ENCODE assay signal across 8 cellular contexts in the genomic region with DNA sequence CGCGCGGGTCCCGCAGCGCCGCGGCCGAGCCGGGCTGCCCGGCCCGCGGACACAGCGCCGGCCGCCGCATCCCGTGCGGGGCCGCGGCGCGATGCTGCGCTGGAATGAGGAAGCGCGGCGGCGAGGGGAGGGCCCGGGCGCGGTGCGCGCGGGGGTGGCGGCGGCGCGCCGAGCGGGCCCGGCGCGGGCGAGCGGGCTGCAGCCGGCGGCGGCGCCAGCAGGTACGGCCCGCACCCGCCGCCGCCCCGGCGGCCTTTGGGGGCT. TPM values are rescaled to one million over a fixed set of nuclear protein-coding genes. Genes with fewer than 3 reads are reported as not detected.
DNase-seq lines count a peak whose midpoint lies in the region; ATAC-seq and TF ChIP-seq lines count a peak whose summit lies in the region.

No MANE protein-coding gene starts in this region.

- H3K27ac ChIP-seq in DND-41 (ENCODE audit: low read length) (peak overlapping the region; percentile 92; the same call in 1 of the 2 replicates), KMS-11 (peak overlapping the region; percentile 93), smooth muscle cell (ENCODE audit: low read depth) (no peak overlapping the region), PC-9 (no peak overlapping the region)

- no TSS peak for BruUV-seq in PC-9 (replicated peaks; lab: Mats Ljungman, UMichigan)

- CTCF ChIA-PET in PC-9 (lab: Charles Lee) = no interaction called here

- H2AFZ ChIP-seq in DND-41 (ENCODE audit: low read depth, low read length) (peak overlapping the region; percentile 67; the same call in 1 of the 2 replicates), KMS-11 (ENCODE audit: low read depth) (no peak overlapping the region), smooth muscle cell (ENCODE audit: low read depth) (no peak overlapping the region), PC-9 (no peak overlapping the region)

- H4K20me1 ChIP-seq in DND-41 (ENCODE audit: insufficient read depth, low read length) = no peaks in the 10 kb centered on the region
- no peaks in the 10 kb centered on the region for H4K20me1 ChIP-seq in KMS-11 (ENCODE audit: insufficient read depth)
- H4K20me1 ChIP-seq in smooth muscle cell (ENCODE audit: low read depth) = no peaks in the 10 kb centered on the region
- no peaks in the 10 kb centered on the region for H4K20me1 ChIP-seq in PC-9 (ENCODE audit: insufficient read depth)

- H3K36me3 ChIP-seq in DND-41 (ENCODE audit: insufficient read depth, low read length) = peaks cover 13% of the 10 kb centered on the region
- H3K36me3 ChIP-seq in KMS-11 (ENCODE audit: insufficient read depth) = no peaks in the 10 kb centered on the region
- H3K36me3 ChIP-seq in smooth muscle cell (ENCODE audit: low read depth) = no peaks in the 10 kb centered on the region
- H3K36me3 ChIP-seq in PC-9 (ENCODE audit: low read depth) = no peaks in the 10 kb centered on the region

- H3K4me3 ChIP-seq in DND-41 (ENCODE audit: low read depth in 1 of 2, low read length in 2 of 2) (peak overlapping the region; percentile 53 to 60; a peak in 3 of 4 replicates), KMS-11 (IDR thresholded peaks at IDR 0.05; ENCODE audit: insufficient read depth, low read depth, low read length) (no peak overlapping the region), smooth muscle cell (peak overlapping the region; percentile 56), PC-9 (no peak overlapping the region)

- H3K79me2 ChIP-seq in DND-41 (ENCODE audit: insufficient read depth, low read length) (peaks cover 48% of the 10 kb centered on the region), KMS-11 (ENCODE audit: insufficient read depth, low read depth) (peaks cover 44% of the 10 kb centered on the region), smooth muscle cell (ENCODE audit: low read depth) (no peaks in the 10 kb centered on the region), PC-9 (ENCODE audit: low read depth) (no peaks in the 10 kb centered on the region)

- ATAC-seq in DND-41 (ENCODE audit: insufficient read depth, low read depth) = peak; percentile 0; the same call in 1 of the 3 replicates
- peak; percentile 25 for ATAC-seq in GM21367 (IDR thresholded peaks at IDR 0.05; ENCODE audit: unreplicated experiment)
- ATAC-seq in esophagus mucosa = peak; percentile 31

- WGBS in smooth muscle cell (ENCODE audit: low lambda C conversion rate) = no CpG with 5 or more reads among the region's 55 CpGs

- H3K4me1 ChIP-seq in DND-41 (ENCODE audit: insufficient read depth, low read length) (peaks cover 42% of the 10 kb centered on the region), KMS-11 (ENCODE audit: low read depth, poor library complexity, severe bottlenecking) (peaks cover 13% of the 10 kb centered on the region), smooth muscle cell (ENCODE audit: low read depth) (peaks cover 4% of the 10 kb centered on the region), PC-9 (replicated peaks; ENCODE audit: insufficient read depth) (no peaks in the 10 kb centered on the region)

- intact Hi-C loops in PC-9 (cut with micrococcal nuclease; ENCODE audit: unreplicated experiment) = no loop called here

- POLR2A ChIA-PET in PC-9 (lab: Charles Lee; ENCODE audit: unreplicated experiment) = no interaction called here

- DNase-seq in DND-41 = no peak
- DNase-seq in smooth muscle cell (lab: John Stamatoyannopoulos, UW; ENCODE audit: unreplicated experiment) = no peak
- DNase-seq in SHP77 (lab: John Stamatoyannopoulos, UW) = no peak
- DNase-seq in NCI-H446 (lab: John Stamatoyannopoulos, UW) = no peak
- DNase-seq in PC-9 = no peak

- no peaks in the 10 kb centered on the region for H3K9me2 ChIP-seq in PC-9 (ENCODE audit: insufficient read depth)

- TF ChIP-seq CTCF in DND-41 (IDR thresholded peaks at IDR 0.05; ENCODE audit: borderline replicate concordance, extremely low read depth, low read length, poor library complexity, severe bottlenecking) = no peak
- TF ChIP-seq CTCF in KMS-11 (conservative IDR thresholded peaks at IDR 0.05; ENCODE audit: low read depth, low read length) = no peak
- TF ChIP-seq CTCF in smooth muscle cell (IDR thresholded peaks at IDR 0.05; ENCODE audit: borderline replicate concordance, insufficient read depth, poor library complexity, severe bottlenecking) = no peak
- TF ChIP-seq CTCF in PC-9 (conservative IDR thresholded peaks at IDR 0.05) = no peak

- H3F3A ChIP-seq in smooth muscle cell (ENCODE audit: low read depth) (no peaks in the 10 kb centered on the region), PC-9 (ENCODE audit: insufficient read depth, low read depth) (no peaks in the 10 kb centered on the region)

- no peaks in the 10 kb centered on the region for H3K9me3 ChIP-seq in DND-41 (ENCODE audit: insufficient read depth, low read length, severe bottlenecking)
- H3K9me3 ChIP-seq in smooth muscle cell (replicated peaks; ENCODE audit: low read depth) = no peaks in the 10 kb centered on the region
- H3K9me3 ChIP-seq in PC-9 (ENCODE audit: insufficient read depth, low read depth) = no peaks in the 10 kb centered on the region; the same call in none of the 2 replicates

- H3K4me2 ChIP-seq in DND-41 (ENCODE audit: insufficient read depth, low read length) (peak overlapping the region; percentile 68), KMS-11 (no peak overlapping the region), smooth muscle cell (peak overlapping the region; percentile 88), PC-9 (no peak overlapping the region)

- H3K9ac ChIP-seq in DND-41 (ENCODE audit: low read depth, low read length) = peak overlapping the region; percentile 64
- peak overlapping the region; percentile 91 for H3K9ac ChIP-seq in KMS-11
- no peak overlapping the region for H3K9ac ChIP-seq in smooth muscle cell (ENCODE audit: low read depth)

- H3K27me3 ChIP-seq in DND-41 (ENCODE audit: insufficient read depth, low read length, poor library complexity) = no peaks in the 10 kb centered on the region
- H3K27me3 ChIP-seq in KMS-11 (ENCODE audit: insufficient read depth, low read depth) = no peaks in the 10 kb centered on the region
- peaks cover 94% of the 10 kb centered on the region for H3K27me3 ChIP-seq in smooth muscle cell (ENCODE audit: low read depth)
- peaks cover 76% of the 10 kb centered on the region for H3K27me3 ChIP-seq in PC-9 (ENCODE audit: insufficient read depth, low read depth)

RNA-seq across cellular contexts. Expression of a gene that starts 0.7 kb away (rescaled TPM):
- 2.1 TPM for total RNA-seq in esophagus mucosa
- not detected in 2 replicates for total RNA-seq in smooth muscle cell
- polyA plus RNA-seq in smooth muscle cell = not detected in 2 replicates
- total RNA-seq in PC-9 (2021) = not detected in 2 replicates

Comparison
In these comparisons a context has a peak if more than half of its experiments do, and no peak if none do; other contexts are left out.
1. H3K27ac ChIP-seq: peak in DND-41 (single experiment) and KMS-11 (single experiment); none in smooth muscle cell (single experiment) and PC-9 (single experiment).
2. H3K4me2 ChIP-seq: peak in DND-41 (single experiment) and smooth muscle cell (single experiment); none in KMS-11 (single experiment) and PC-9 (single experiment).
3. H3K4me3 ChIP-seq: peak in DND-41 (2 of 2) and smooth muscle cell (single experiment); none in KMS-11 (single experiment) and PC-9 (single experiment).
4. Peak in every context shown above with its lines, with median percentiles within 50 percentile points of each other: ATAC-seq.